Comparison of ENCODE assay signal across 24 cellular contexts in the genomic region with DNA sequence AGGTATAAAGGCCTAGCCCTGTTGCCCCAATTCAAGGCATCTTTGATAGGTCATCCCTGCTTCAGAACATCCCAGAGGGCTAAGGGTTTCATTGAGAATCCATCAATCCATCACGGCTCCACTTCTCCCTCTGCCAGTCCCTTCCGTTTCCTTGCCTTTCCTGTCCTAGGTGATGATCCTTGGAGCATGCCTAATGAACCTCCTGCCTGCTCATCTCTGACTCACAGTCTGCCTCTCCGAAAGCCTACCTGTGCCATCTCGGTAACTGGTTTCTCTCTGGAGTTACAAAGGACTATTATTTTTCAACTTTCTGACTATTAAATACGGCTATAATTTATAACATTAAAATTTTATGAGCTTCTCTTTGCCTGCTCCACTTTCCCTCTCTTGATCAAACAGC. TPM values are rescaled to one million over a fixed set of nuclear protein-coding genes. Genes with fewer than 3 reads are reported as not detected.
DNase-seq lines count a peak whose midpoint lies in the region; ATAC-seq and TF ChIP-seq lines count a peak whose summit lies in the region.
"Had no signal": no experiment of that assay in that cellular context is flagged by ENCODE, and none has a peak within 500 bp of the region (broad histone marks: within the 10 kb centered on the region; RNA-seq: fewer than 3 reads in every experiment).

No MANE protein-coding gene starts in this region.

- no peaks in the 10 kb centered on the region for H3K9me2 ChIP-seq in PC-9 (ENCODE audit: insufficient read depth)

- H4K20me1 ChIP-seq in PC-9 (ENCODE audit: insufficient read depth): no peaks in the 10 kb centered on the region

- TF ChIP-seq CTCF in PC-9 (conservative IDR thresholded peaks at IDR 0.05) (no peak), epithelial cell of esophagus (IDR thresholded peaks at IDR 0.05; ENCODE audit: insufficient read depth, low read depth, low read length, missing control alignments) (no peak)

- H3K36me3 ChIP-seq in PC-9 (ENCODE audit: low read depth): no peaks in the 10 kb centered on the region

- H3K27me3 ChIP-seq in PC-9 (ENCODE audit: insufficient read depth, low read depth): no peaks in the 10 kb centered on the region

- peak overlapping the region; percentile 32; the same call in 1 of the 2 replicates for H3K4me2 ChIP-seq in PC-9

- ATAC-seq in GM18505 (IDR thresholded peaks at IDR 0.05; ENCODE audit: unreplicated experiment) (no peak), HG03378 (IDR thresholded peaks at IDR 0.05; ENCODE audit: unreplicated experiment) (no peak)
- ATAC-seq: GM12878, HCT116, HepG2 had no signal

- CTCF ChIA-PET in PC-9 (lab: Charles Lee): no interaction called here

- DNase-seq in PC-9 (no peak), epithelial cell of esophagus (ENCODE audit: low read depth) (peak; percentile 68), kidney glomerular epithelial cell (lab: John Stamatoyannopoulos, UW) (peak; percentile 26), dedifferentiated amniotic fluid mesenchymal stem cell (ENCODE audit: extremely low spot score) (no peak), SKM-1 treated with dmso at 0.1 percent for 144 hours (lab: John Stamatoyannopoulos, UW; ENCODE audit: unreplicated experiment) (no peak)
- DNase-seq: C1 segment of cervical spinal cord; CD4-positive, alpha-beta memory T cell; COR-L47; MV-4-11; NCI-H1105; NCI-H1436 treated with DMSO at 0.1 percent for 48 hours; NCI-H187 treated with DMSO at 0.1 percent for 48 hours; NCI-H2171 treated with DMSO at 0.1 percent for 48 hours; NCI-H345; NCI-H510A treated with DMSO at 0.1 percent for 48 hours; NCI-H774; NK-92 treated with Interleukin-12 subunit alpha and Interleukin-12 subunit beta, amount 100 ng/mL, for 24 hours; RPMI8226; SHP77 treated with DMSO at 0.1 percent for 48 hours had no signal

- POLR2A ChIA-PET in PC-9 (lab: Charles Lee; ENCODE audit: unreplicated experiment): interaction anchor here (0.7 kb wide), 1 partner anchor 193 kb away, joined by 7 read pairs; no protein-coding TSS in a partner anchor

- no peaks in the 10 kb centered on the region for H3K79me2 ChIP-seq in PC-9 (ENCODE audit: low read depth)

- no peak overlapping the region; the same call in 1 of the 2 replicates for H3K4me3 ChIP-seq in PC-9
- no peak overlapping the region for H3K4me3 ChIP-seq in epithelial cell of esophagus (ENCODE audit: low read length)
- H3K4me3 ChIP-seq: GM12878 had no signal

- intact Hi-C loops in PC-9 (cut with micrococcal nuclease; ENCODE audit: unreplicated experiment): no loop called here

- no peaks in the 10 kb centered on the region for H3F3A ChIP-seq in PC-9 (ENCODE audit: insufficient read depth, low read depth)

- no TSS peak for BruUV-seq in PC-9 (replicated peaks; lab: Mats Ljungman, UMichigan)

- H3K4me1 ChIP-seq in PC-9 (replicated peaks; ENCODE audit: insufficient read depth): no peaks in the 10 kb centered on the region

- H3K9me3 ChIP-seq in PC-9 (ENCODE audit: insufficient read depth, low read depth): no peaks in the 10 kb centered on the region

- TF ChIP-seq POLR2A in GM18505 (IDR thresholded peaks at IDR 0.05; ENCODE audit: borderline replicate concordance, extremely low read depth, insufficient read depth, insufficient read length): no peak

- peak overlapping the region; percentile 22; the same call in 1 of the 2 replicates for H2AFZ ChIP-seq in PC-9

- H3K27ac ChIP-seq in PC-9: no peak overlapping the region

RNA-seq across cellular contexts. Expression of a gene that starts 36.7 kb away (rescaled TPM):
- 2.6 and 3.5 TPM in 2 replicates for total RNA-seq in PC-9 (2021)

RNA-seq across cellular contexts. Expression of a gene that starts 45.3 kb away (rescaled TPM):
- 8.7 and 12.6 TPM in 2 replicates for total RNA-seq in PC-9 (2021)

Comparison
In these comparisons a context has a peak if more than half of its experiments do, and no peak if none do; other contexts are left out.
1. DNase-seq: peak in epithelial cell of esophagus (single experiment) and kidney glomerular epithelial cell (single experiment); none in PC-9 (0 of 2), dedifferentiated amniotic fluid mesenchymal stem cell (single experiment) and SKM-1 treated with dmso at 0.1 percent for 144 hours (single experiment).